23 cellular contexts compared by ENCODE assay signal in the genomic region with DNA sequence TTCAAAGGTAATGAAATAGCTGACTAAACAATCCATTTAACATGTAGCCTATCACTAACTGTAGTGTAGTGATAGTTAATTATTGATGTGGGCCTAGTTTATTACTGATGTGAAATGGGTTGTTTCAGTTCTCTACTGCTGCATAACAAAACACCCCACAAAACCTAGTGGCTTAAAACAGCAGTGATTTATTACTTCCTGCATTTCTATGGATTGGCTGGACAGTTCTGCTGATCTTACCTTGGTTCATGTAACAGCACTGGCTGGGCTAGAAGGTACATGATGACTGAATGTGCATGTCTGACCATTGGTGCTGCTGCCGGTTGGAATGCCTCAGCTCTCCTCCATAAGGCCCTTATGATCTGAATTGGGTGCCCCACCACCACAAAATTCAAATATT. TPM values are rescaled to one million over a fixed set of nuclear protein-coding genes. Genes with fewer than 3 reads are reported as not detected.
DNase-seq lines count a peak whose midpoint lies in the region; ATAC-seq, FAIRE-seq and TF ChIP-seq lines count a peak whose summit lies in the region.
"Had no signal": no experiment of that assay in that cellular context is flagged by ENCODE, and none has a peak within 500 bp of the region (broad histone marks: within the 10 kb centered on the region; RNA-seq: fewer than 3 reads in every experiment).

No MANE protein-coding gene starts in this region.

- H3K36me3 ChIP-seq in SK-N-SH (replicated peaks in 1 of 2; ENCODE audit: control insufficient read depth in 1 of 2, insufficient read depth in 2 of 2, low read length in 1 of 2), result no peaks in the 10 kb centered on the region
- no peaks in the 10 kb centered on the region for H3K36me3 ChIP-seq in PC-9 (ENCODE audit: low read depth)
- H3K36me3 ChIP-seq in keratinocyte (ENCODE audit: control insufficient read depth in 2 of 2, extremely low read depth in 1 of 2, insufficient read depth in 2 of 2, low read length in 2 of 2), result no peaks in the 10 kb centered on the region

- H3K9ac ChIP-seq in SK-N-SH, result no peak overlapping the region
- H3K9ac ChIP-seq in keratinocyte (ENCODE audit: control insufficient read depth, extremely low read depth, insufficient read depth, low read length), result no peak overlapping the region

- 100% methylated on average over 1 of the region's 1 CpG for WGBS in SK-N-SH (ENCODE audit: low lambda C conversion rate)

- no peak for TF ChIP-seq EP300 in SK-N-SH (IDR thresholded peaks at IDR 0.05; ENCODE audit: borderline replicate concordance in 1 of 2, low read depth in 1 of 2, low read length in 1 of 2)

- no peaks in the 10 kb centered on the region for H3K9me1 ChIP-seq in keratinocyte (ENCODE audit: control insufficient read depth, extremely low read depth, insufficient read depth, low read length)

- intact Hi-C loops in PC-9 (cut with micrococcal nuclease; ENCODE audit: unreplicated experiment), result loop anchor here (5.0 kb wide), 2 partner anchors 57 to 703 kb away; partner anchors contain the start of gene SOAT1
- intact Hi-C loops in left ventricle myocardium superior (cut with micrococcal nuclease), result no loop called here

- H3K27me3 ChIP-seq in SK-N-SH (ENCODE audit: insufficient read depth), result no peaks in the 10 kb centered on the region
- H3K27me3 ChIP-seq in PC-9 (ENCODE audit: insufficient read depth, low read depth), result no peaks in the 10 kb centered on the region
- no peaks in the 10 kb centered on the region for H3K27me3 ChIP-seq in keratinocyte (ENCODE audit: control insufficient read depth, extremely low read depth, insufficient read depth, low read length)

- peak; percentile 58 for FAIRE-seq in keratinocyte (lab: Jason Lieb, UNC)
- FAIRE-seq: GM19239 had no signal

- H3K27ac ChIP-seq in SK-N-SH (ENCODE audit: low read depth in 2 of 2, low read length in 1 of 2) (no peak overlapping the region), PC-9 (peak overlapping the region; percentile 71), keratinocyte (ENCODE audit: control insufficient read depth, insufficient read depth, low read length) (peak overlapping the region; percentile 31)
- H3K27ac ChIP-seq: 22Rv1, C4-2B had no signal

- H3K4me3 ChIP-seq in SK-N-SH (ENCODE audit: low read depth in 2 of 2, low read length in 1 of 2), result no peak overlapping the region
- no peak overlapping the region for H3K4me3 ChIP-seq in PC-9
- H3K4me3 ChIP-seq in keratinocyte (ENCODE audit: control insufficient read depth in 2 of 3, extremely low read depth in 1 of 3, insufficient read depth in 2 of 3, low read depth in 1 of 3, low read length in 3 of 3), result no peak overlapping the region

- H3K9me2 ChIP-seq in SK-N-SH, result no peaks in the 10 kb centered on the region
- H3K9me2 ChIP-seq in PC-9 (ENCODE audit: insufficient read depth), result no peaks in the 10 kb centered on the region

- DNase-seq in SK-N-SH (no peak), PC-9 (no peak), keratinocyte (ENCODE audit: low read depth, low spot score) (no peak), H4 (ENCODE audit: low spot score) (no peak), left ventricle myocardium superior (no peak), RPMI8226 (no peak)
- DNase-seq: Calu3; CD8-positive, alpha-beta memory T cell; DMS153; GDM1; GOT3; KBM-7; NCI-H1105 treated with DMSO at 0.1 percent for 48 hours; NCI-H2081; NCI-H2171 treated with DMSO at 0.1 percent for 48 hours; NCI-H524 treated with DMSO at 0.1 percent for 48 hours; NCI-H82; SHP77 had no signal

- peaks cover 2 to 6% of the 10 kb centered on the region in 2 experiments; a peak in 2 of 4 replicates for H3K4me1 ChIP-seq in SK-N-SH (ENCODE audit: control insufficient read depth in 1 of 2, insufficient read depth in 2 of 2, low read depth in 1 of 2, low read length in 1 of 2)
- H3K4me1 ChIP-seq in PC-9 (replicated peaks; ENCODE audit: insufficient read depth), result peaks cover 37% of the 10 kb centered on the region
- peaks cover 31% of the 10 kb centered on the region for H3K4me1 ChIP-seq in keratinocyte (ENCODE audit: control insufficient read depth, extremely low read depth, insufficient read depth, low read length)

- no peaks in the 10 kb centered on the region for H4K20me1 ChIP-seq in SK-N-SH (ENCODE audit: insufficient read depth)
- no peaks in the 10 kb centered on the region for H4K20me1 ChIP-seq in PC-9 (ENCODE audit: insufficient read depth)
- no peaks in the 10 kb centered on the region for H4K20me1 ChIP-seq in keratinocyte (ENCODE audit: control insufficient read depth, extremely low read depth, insufficient read depth, low read length)

- H2AFZ ChIP-seq in SK-N-SH (ENCODE audit: low read depth), result no peak overlapping the region
- H2AFZ ChIP-seq in PC-9, result no peak overlapping the region
- H2AFZ ChIP-seq in keratinocyte (ENCODE audit: control insufficient read depth, low read length), result peak overlapping the region; percentile 30

- H3K4me2 ChIP-seq in SK-N-SH, result no peak overlapping the region
- peak overlapping the region; percentile 17; the same call in 1 of the 2 replicates for H3K4me2 ChIP-seq in PC-9
- no peak overlapping the region for H3K4me2 ChIP-seq in keratinocyte (ENCODE audit: control insufficient read depth, extremely low read depth, insufficient read depth, low read depth, low read length)

- CTCF ChIA-PET in SK-N-SH (lab: Yijun Ruan, JAX) (no interaction called here), PC-9 (lab: Charles Lee) (no interaction called here)

- H3F3A ChIP-seq in SK-N-SH (replicated peaks; ENCODE audit: insufficient read depth) (peaks cover 30% of the 10 kb centered on the region), PC-9 (ENCODE audit: insufficient read depth, low read depth) (0 out of 2 replicates have a peak, but pooled peaks cover 16% of the 10 kb centered on the region)

- TF ChIP-seq RAD21 in SK-N-SH (IDR thresholded peaks at IDR 0.05; ENCODE audit: low read length), result no peak

- POLR2A ChIA-PET in SK-N-SH (lab: Yijun Ruan, JAX) (no interaction called here), PC-9 (lab: Charles Lee; ENCODE audit: unreplicated experiment) (no interaction called here)

- no peaks in the 10 kb centered on the region for H3K9me3 ChIP-seq in SK-N-SH
- H3K9me3 ChIP-seq in PC-9 (ENCODE audit: insufficient read depth, low read depth), result no peaks in the 10 kb centered on the region
- H3K9me3 ChIP-seq in keratinocyte (ENCODE audit: control insufficient read depth, low read depth, low read length), result no peaks in the 10 kb centered on the region

- dilution Hi-C loops in keratinocyte (cut with MboI; ENCODE audit: extremely low pct_ligation_motif_present, low sequenced_read_pairs), result no loop called here

- TF ChIP-seq CTCF in SK-N-SH (IDR thresholded peaks at IDR 0.05), result no peak
- no peak for TF ChIP-seq CTCF in PC-9 (conservative IDR thresholded peaks at IDR 0.05)
- TF ChIP-seq CTCF in keratinocyte (optimal IDR thresholded peaks at IDR 0.05 in 1 of 3, IDR thresholded peaks at IDR 0.05 in 1 of 3, conservative IDR thresholded peaks at IDR 0.05 in 1 of 3; ENCODE audit: extremely low read depth in 1 of 3, insufficient read depth in 2 of 3, low read length in 3 of 3), result no peak

- H3K79me2 ChIP-seq in SK-N-SH (ENCODE audit: insufficient read depth), result no peaks in the 10 kb centered on the region
- no peaks in the 10 kb centered on the region for H3K79me2 ChIP-seq in PC-9 (ENCODE audit: low read depth)
- H3K79me2 ChIP-seq in keratinocyte (ENCODE audit: control insufficient read depth, insufficient read depth, low read length), result no peaks in the 10 kb centered on the region

- BruUV-seq in PC-9 (replicated peaks; lab: Mats Ljungman, UMichigan), result no TSS peak

- ATAC-seq in SK-N-SH treated with all-trans-retinoic acid at 6 μM for 48 hours, result no peak
- no peak for ATAC-seq in left ventricle myocardium superior
- ATAC-seq in HG02588 (IDR thresholded peaks at IDR 0.05; ENCODE audit: unreplicated experiment), result no peak

TF ChIP-seq in SK-N-SH, 30 proteins besides CTCF, POLR2A, EP300 and RAD21 (continues in another document):
- TF ChIP-seq NFIC (IDR thresholded peaks at IDR 0.05; ENCODE audit: borderline replicate concordance), result no peak
- no peak for TF ChIP-seq SIN3A (IDR thresholded peaks at IDR 0.05; ENCODE audit: borderline replicate concordance, low read depth, low read length)
- no peak for TF ChIP-seq POLR2AphosphoS5 (IDR thresholded peaks at IDR 0.05; ENCODE audit: low read depth, low read length)
- TF ChIP-seq MEF2A (IDR thresholded peaks at IDR 0.05; ENCODE audit: borderline replicate concordance, low read depth), result no peak
- no peak for TF ChIP-seq ELF1 (IDR thresholded peaks at IDR 0.05)
- TF ChIP-seq GABPA (IDR thresholded peaks at IDR 0.05; ENCODE audit: low read depth), result no peak
- no peak for TF ChIP-seq JUND (IDR thresholded peaks at IDR 0.05)
- TF ChIP-seq RXRA (IDR thresholded peaks at IDR 0.05; ENCODE audit: borderline replicate concordance, low read depth), result no peak
- no peak for TF ChIP-seq CHD2 (IDR thresholded peaks at IDR 0.05; ENCODE audit: low read length, partially characterized antibody)

RNA-seq across cellular contexts. Expression of gene ABL2, which starts 5.4 kb away (rescaled TPM):
- polyA plus RNA-seq in SK-N-SH (2012; rRNA removed) (7.5 and 10.6 TPM in 2 replicates), keratinocyte (37.6 to 52.6 TPM (median 41.8 TPM) in 3 replicates)
- polyA plus RNA-seq in SK-N-SH (2012; cell fraction: cytosol; rRNA removed), result 6.6 and 7.3 TPM in 2 replicates
- polyA plus RNA-seq in SK-N-SH (2012; cell fraction: nucleus; rRNA removed), result 14.9 and 24.6 TPM in 2 replicates
- total RNA-seq in PC-9 (2021) (23.5 and 27.4 TPM in 2 replicates), left ventricle myocardium superior (8.4 TPM)
- 23.4 TPM for polyA plus RNA-seq in keratinocyte (2011; ENCODE audit: low read depth)
- polyA plus RNA-seq in keratinocyte (2011; cell fraction: cytosol; rRNA removed), result 16.7 and 26.3 TPM in 2 replicates
- 79.0 and 79.6 TPM in 2 replicates for polyA plus RNA-seq in keratinocyte (2011; cell fraction: nucleus; rRNA removed)
- 37.8 and 44.8 TPM in 2 replicates for polyA plus RNA-seq in keratinocyte (2012; ENCODE audit: low replicate concordance)
- polyA minus RNA-seq in keratinocyte, result 209 to 257 TPM (median 232 TPM) in 3 replicates
- polyA minus RNA-seq in keratinocyte (2011; cell fraction: cytosol; rRNA and poly(A)+ RNA removed), result 69.4 TPM
- polyA minus RNA-seq in keratinocyte (2011; cell fraction: nucleus; rRNA and poly(A)+ RNA removed), result 325 and 529 TPM in 2 replicates
- total RNA-seq in H4 (2014; rRNA removed; shearing (Covaris generic)), result 9.2 and 12.8 TPM in 2 replicates

RNA-seq across cellular contexts. Expression of gene SOAT1, which starts 58.7 kb away (rescaled TPM):
- 8.1 and 12.1 TPM in 2 replicates for polyA plus RNA-seq in SK-N-SH (2012; rRNA removed)
- polyA plus RNA-seq in SK-N-SH (2012; cell fraction: cytosol; rRNA removed), result 13.2 and 14.1 TPM in 2 replicates
- 2.7 and 9.7 TPM in 2 replicates for polyA plus RNA-seq in SK-N-SH (2012; cell fraction: nucleus; rRNA removed)
- 26.2 and 43.5 TPM in 2 replicates for total RNA-seq in PC-9 (2021)
- 46.7 to 62.9 TPM (median 49.6 TPM) in 3 replicates for polyA plus RNA-seq in keratinocyte
- polyA plus RNA-seq in keratinocyte (2011; ENCODE audit: low read depth), result 8.2 TPM
- polyA plus RNA-seq in keratinocyte (2011; cell fraction: cytosol; rRNA removed), result 14.7 and 41.8 TPM in 2 replicates
- 73.1 and 94.5 TPM in 2 replicates for polyA plus RNA-seq in keratinocyte (2011; cell fraction: nucleus; rRNA removed)
- 12.5 and 33.5 TPM in 2 replicates for polyA plus RNA-seq in keratinocyte (2012; ENCODE audit: low replicate concordance)
- polyA minus RNA-seq in keratinocyte, result 30.6 to 119 TPM (median 78.3 TPM) in 3 replicates
- polyA minus RNA-seq in keratinocyte (2011; cell fraction: cytosol; rRNA and poly(A)+ RNA removed), result 17.8 TPM
- polyA minus RNA-seq in keratinocyte (2011; cell fraction: nucleus; rRNA and poly(A)+ RNA removed), result 43.9 and 109 TPM in 2 replicates
- 20.9 and 39.3 TPM in 2 replicates for total RNA-seq in H4 (2014; rRNA removed; shearing (Covaris generic))
- total RNA-seq in left ventricle myocardium superior, result 9.7 TPM

Comparison
In these comparisons a context has a peak if more than half of its experiments do, and no peak if none do; other contexts are left out.
1. H3K27ac ChIP-seq: peak in PC-9 (single experiment) and keratinocyte (single experiment); none in SK-N-SH (0 of 2).